2 cellular contexts compared by ENCODE assay signal in genomic region chr14:48527832-48528231, GRCh38.
TF ChIP-seq lines count a peak whose summit lies in the region.

No MANE protein-coding gene starts in this region.

TF ChIP-seq in GM23338, 12 proteins besides CTCF, POLR2A, EP300 and RAD21 (continued from another document):
- TF ChIP-seq ZNF462 (CRISPR knock-in tag; IDR thresholded peaks at IDR 0.05) (0 out of 2 replicates have a peak, but pooled peaks have one; percentile 41), STAT1 (IDR thresholded peaks at IDR 0.05; ENCODE audit: unreplicated experiment) (no peak)

TF ChIP-seq in H1, 55 proteins besides CTCF, POLR2A, EP300 and RAD21:
- TF ChIP-seq BCL11A (IDR thresholded peaks at IDR 0.05; ENCODE audit: low read depth in 2 of 2, low read length in 2 of 2) = no peak
- no peak for TF ChIP-seq KDM1A (IDR thresholded peaks at IDR 0.05; ENCODE audit: borderline replicate concordance, low read length)
- TF ChIP-seq SP2 (IDR thresholded peaks at IDR 0.05; ENCODE audit: low read length) = no peak
- no peak for TF ChIP-seq RNF2 (IDR thresholded peaks at IDR 0.05; ENCODE audit: borderline replicate concordance, low read depth, low read length, missing control alignments, poor library complexity, severe bottlenecking)
- TF ChIP-seq MAX (IDR thresholded peaks at IDR 0.05) = no peak
- no peak for TF ChIP-seq TAF7 (optimal IDR thresholded peaks at IDR 0.05; ENCODE audit: borderline replicate concordance, low read depth, low read length)
- no peak for TF ChIP-seq TEAD4 (IDR thresholded peaks at IDR 0.05; ENCODE audit: low read depth, low read length)
- TF ChIP-seq RFX5 (IDR thresholded peaks at IDR 0.05; ENCODE audit: borderline replicate concordance, low read depth, low read length) = no peak
- TF ChIP-seq PHF8 (conservative IDR thresholded peaks at IDR 0.05; ENCODE audit: low read depth, low read length) = no peak
- no peak for TF ChIP-seq HDAC6 (IDR thresholded peaks at IDR 0.05; ENCODE audit: low read depth, low read length)
- no peak for TF ChIP-seq EZH2 (IDR thresholded peaks at IDR 0.05; ENCODE audit: low read depth, low read length, severe bottlenecking)
- no peak for TF ChIP-seq NRF1 (IDR thresholded peaks at IDR 0.05; ENCODE audit: low read depth, low read length)
- no peak for TF ChIP-seq SP4 (IDR thresholded peaks at IDR 0.05; ENCODE audit: low read length)
- no peak for TF ChIP-seq RBBP5 (IDR thresholded peaks at IDR 0.05; ENCODE audit: borderline replicate concordance, low read depth, low read length)
- TF ChIP-seq GABPA (IDR thresholded peaks at IDR 0.05; ENCODE audit: borderline replicate concordance, insufficient read depth, low read length) = no peak
- no peak for TF ChIP-seq CTBP2 (IDR thresholded peaks at IDR 0.05; ENCODE audit: borderline replicate concordance, insufficient read depth, insufficient read length, low read length)
- TF ChIP-seq POU5F1 (IDR thresholded peaks at IDR 0.05; ENCODE audit: low read depth, low read length) = no peak
- TF ChIP-seq CREB1 (IDR thresholded peaks at IDR 0.05) = no peak
